Comparison of ENCODE assay signal across 19 cellular contexts in the genomic region with DNA sequence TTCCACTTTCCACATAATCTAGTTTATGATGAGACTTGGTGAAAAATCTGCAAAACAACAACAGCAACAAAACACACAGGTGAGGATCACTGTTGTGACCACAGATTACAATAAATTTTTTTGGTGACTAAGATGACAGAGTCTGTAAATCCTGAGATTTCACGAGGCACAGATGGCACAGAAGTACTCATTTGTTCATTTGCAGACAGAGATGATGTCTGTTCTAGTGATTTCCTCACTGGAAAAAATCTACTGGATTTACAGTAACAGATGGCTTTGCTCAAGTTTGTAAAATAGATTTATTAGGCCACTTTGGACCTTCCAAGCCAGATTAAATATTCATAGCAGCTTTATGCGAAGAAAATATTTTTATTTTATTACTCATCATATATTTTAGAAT.
"Had no signal": no experiment of that assay in that cellular context is flagged by ENCODE, and none has a peak within 500 bp of the region (broad histone marks: within the 10 kb centered on the region; RNA-seq: fewer than 3 reads in every experiment).

No MANE protein-coding gene starts in this region.

- H3K36me3 ChIP-seq: breast epithelium, heart right ventricle, left ventricle myocardium inferior, neural progenitor cell, upper lobe of right lung had no signal

- ATAC-seq: activated CD4-positive, alpha-beta T cell treated with anti-CD3 and anti-CD28 coated beads for 36 hours; activated CD8-positive, alpha-beta memory T cell treated with anti-CD3 and anti-CD28 coated beads, Interleukin-2, amount 10 ng/mL, durations not matched to agents 7 days and 5 days; activated T-cell treated with anti-CD3 and anti-CD28 coated beads, Interleukin-2, amount 50 U/mL, for 4 hours; heart right ventricle; naive thymus-derived CD4-positive, alpha-beta T cell; upper lobe of right lung; WTC11 had no signal

- H3K4me3 ChIP-seq: breast epithelium, coronary artery, heart right ventricle, left ventricle myocardium inferior, neural progenitor cell, upper lobe of right lung had no signal

- H3K4me1 ChIP-seq: breast epithelium, left ventricle myocardium inferior, neural progenitor cell, parathyroid adenoma had no signal

- H3K27me3 ChIP-seq: breast epithelium, neural progenitor cell, upper lobe of right lung had no signal

- H3K27ac ChIP-seq: breast epithelium, coronary artery, left ventricle myocardium inferior, neural progenitor cell, parathyroid adenoma, upper lobe of right lung had no signal

- DNase-seq: activated CD4-positive, alpha-beta memory T cell treated with anti-CD3 and anti-CD28 coated beads, Interleukin-2, amount 10 ng/mL, durations not matched to agents 7 days and 5 days; activated CD4-positive, alpha-beta T cell treated with anti-CD3 and anti-CD28 coated beads for 36 hours; activated CD8-positive, alpha-beta memory T cell treated with anti-CD3 and anti-CD28 coated beads, Interleukin-2, amount 10 ng/mL, durations not matched to agents 7 days and 5 days; activated naive CD4-positive, alpha-beta T cell treated with anti-CD3 and anti-CD28 coated beads, Interleukin-2, amount 50 U/mL, for 16 hours; activated T-cell treated with anti-CD3 and anti-CD28 coated beads, Interleukin-2, amount 50 U/mL, for 4 hours; erythroblast; heart right ventricle; left ventricle myocardium inferior; naive thymus-derived CD4-positive, alpha-beta T cell; stimulated activated CD4-positive, alpha-beta T cell treated with anti-CD3 and anti-CD28 coated beads, Interleukin-12 subunit alpha, Interleukin-12 subunit beta, amount 100 ng/mL, for 4 hours; stimulated activated CD4-positive, alpha-beta T cell treated with anti-CD3 and anti-CD28 coated beads, Interleukin-1b, Interleukin-23, amount 100 ng/mL, for 48 hours; stimulated activated CD8-positive, alpha-beta memory T cell treated with anti-CD3 and anti-CD28 coated beads, Interleukin-4, amount 100 ng/mL, for 48 hours; stimulated activated naive CD4-positive, alpha-beta T cell; upper lobe of right lung had no signal
